In the genomic region with DNA sequence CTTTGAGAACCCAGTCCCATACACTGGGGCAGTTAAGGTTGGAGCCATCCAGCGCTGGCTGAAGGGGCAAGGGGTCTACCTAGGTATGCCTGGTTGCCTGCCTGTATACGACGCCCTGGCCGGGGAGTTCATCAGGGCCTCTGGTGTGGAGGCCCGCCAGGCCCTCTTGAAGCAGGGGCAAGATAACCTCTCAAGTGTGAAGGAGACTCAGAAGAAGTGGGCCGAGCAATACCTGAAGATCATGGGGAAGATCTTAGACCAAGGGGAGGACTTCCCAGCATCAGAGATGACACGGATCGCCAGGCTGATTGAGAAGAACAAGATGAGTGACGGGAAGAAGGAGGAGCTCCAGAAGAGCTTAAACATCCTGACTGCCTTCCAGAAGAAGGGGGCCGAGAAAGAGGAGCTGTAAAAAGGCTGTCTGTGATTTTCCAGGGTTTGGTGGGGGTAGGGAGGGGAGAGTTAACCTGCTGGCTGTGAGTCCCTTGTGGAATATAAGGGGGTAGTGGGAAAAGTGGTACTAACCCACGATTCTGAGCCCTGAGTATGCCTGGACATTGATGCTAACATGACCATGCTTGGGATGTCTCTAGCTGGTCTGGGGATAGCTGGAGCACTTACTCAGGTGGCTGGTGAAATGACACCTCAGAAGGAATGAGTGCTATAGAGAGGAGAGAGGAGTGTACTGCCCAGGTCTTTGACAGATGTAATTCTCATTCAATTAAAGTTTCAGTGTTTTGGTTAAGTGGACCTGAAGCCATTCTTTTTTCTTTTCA, we compare ENCODE assay signal across 1 cellular context.
TF ChIP-seq lines count a peak whose summit lies in the region.

No MANE protein-coding gene starts in this region.

TF ChIP-seq in HepG2, 621 proteins besides CTCF, POLR2A, EP300 and RAD21:
- TF ChIP-seq POLR2G (IDR thresholded peaks at IDR 0.05; ENCODE audit: low read depth, low read length) (0 out of 2 replicates have a peak, but pooled peaks have one; percentile 13), ZNF720 (CRISPR knock-in tag; IDR thresholded peaks at IDR 0.05) (no peak), RBM22 (optimal IDR thresholded peaks at IDR 0.05; ENCODE audit: low read length) (peak; percentile 67), POLR2AphosphoS5 (IDR thresholded peaks at IDR 0.05; ENCODE audit: low read depth, low read length) (0 out of 2 replicates have a peak, but pooled peaks have one; percentile 19)
